8 cellular contexts compared by ENCODE assay signal in the genomic region with DNA sequence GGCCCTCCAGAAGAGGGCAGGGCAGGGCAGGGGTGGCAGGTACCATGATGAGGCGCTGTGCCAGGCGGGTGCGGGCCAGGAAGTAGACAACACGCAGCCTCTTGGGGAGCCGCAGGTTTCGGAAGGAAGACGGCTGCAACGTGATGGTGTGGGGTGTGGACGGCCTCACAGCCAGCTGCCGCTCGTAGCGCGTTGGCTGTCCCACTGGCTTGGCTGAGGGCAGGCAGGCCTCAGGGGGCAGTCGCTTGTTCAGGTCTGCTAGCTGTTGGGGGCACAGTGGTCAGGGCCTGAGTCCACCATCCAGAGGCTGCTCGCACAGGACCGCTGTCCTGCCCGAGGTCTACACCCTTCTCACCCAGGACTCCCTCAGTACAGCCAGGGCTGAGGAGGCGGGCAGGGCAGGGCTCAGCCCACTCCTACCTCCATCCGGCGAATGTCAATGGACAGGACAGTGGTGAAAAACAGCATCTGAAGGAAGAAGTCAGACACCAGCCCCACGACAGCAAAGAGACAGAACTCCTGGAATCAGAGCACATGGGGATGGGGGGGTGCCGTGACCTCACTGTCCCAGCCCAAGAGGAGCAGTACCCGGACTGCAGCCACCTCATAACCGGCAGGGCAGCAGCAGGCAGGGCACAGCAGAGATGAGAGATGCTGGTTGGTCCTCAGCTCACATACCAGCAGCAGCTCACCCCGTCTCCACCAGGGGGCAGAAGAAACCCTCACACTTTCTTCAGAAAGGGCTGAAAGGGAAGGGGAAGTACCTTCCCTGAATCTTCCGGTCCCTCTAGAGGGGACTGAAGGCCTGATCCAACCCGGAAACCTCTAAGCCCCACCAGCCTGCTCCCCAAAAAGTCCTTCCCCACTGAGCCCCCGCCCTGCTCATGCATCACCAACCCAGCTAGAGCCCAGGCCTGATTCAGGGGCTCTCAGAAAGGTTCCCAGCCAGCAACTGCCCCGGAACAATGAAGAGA. TPM values are rescaled to one million over a fixed set of nuclear protein-coding genes. Genes with fewer than 3 reads are reported as not detected.
DNase-seq lines count a peak whose midpoint lies in the region; ATAC-seq and TF ChIP-seq lines count a peak whose summit lies in the region.

No MANE protein-coding gene starts in this region.

- H2AFZ ChIP-seq in ACC112 (ENCODE audit: low read length, unreplicated experiment): peak overlapping the region; percentile 20

- ATAC-seq in GM18520 (IDR thresholded peaks at IDR 0.05; ENCODE audit: unreplicated experiment) (peak; percentile 61), HG03342 (IDR thresholded peaks at IDR 0.05; ENCODE audit: unreplicated experiment) (peak; percentile 71), lung (ENCODE audit: insufficient read depth, low FRiP score) (peak; percentile 84)

- H3K4me1 ChIP-seq in ACC112 (ENCODE audit: control insufficient read depth, insufficient read depth, low read length, unreplicated experiment) (peaks cover 8% of the 10 kb centered on the region), duodenal mucosa (ENCODE audit: control insufficient read depth in 1 of 2, insufficient read depth in 2 of 2, low read length in 2 of 2) (peaks cover 44 to 48% of the 10 kb centered on the region in 2 donors), lung (ENCODE audit: control insufficient read depth in 2 of 2, insufficient read depth in 2 of 2, low read length in 2 of 2) (peaks cover 0 to 5% of the 10 kb centered on the region in 2 donors)

- H3K27me3 ChIP-seq in ACC112 (ENCODE audit: insufficient read depth, low read length) (no peaks in the 10 kb centered on the region), duodenal mucosa (ENCODE audit: control insufficient read depth in 1 of 2, insufficient read depth in 2 of 2, low read length in 2 of 2) (no peaks in the 10 kb centered on the region), lung (ENCODE audit: control insufficient read depth, insufficient read depth) (no peaks in the 10 kb centered on the region)

- 71 to 72% methylated on average over 29 of the region's 29 CpGs for WGBS in lung, 2 donors

- H3K9me3 ChIP-seq in duodenal mucosa (ENCODE audit: control insufficient read depth in 1 of 2, low read length in 2 of 2): no peaks in the 10 kb centered on the region
- peaks cover 0 to under 1% of the 10 kb centered on the region in 2 donors for H3K9me3 ChIP-seq in lung (ENCODE audit: control insufficient read depth in 2 of 2, insufficient read depth in 1 of 2, low read length in 1 of 2)

- no peaks in the 10 kb centered on the region for H3K79me2 ChIP-seq in ACC112 (ENCODE audit: control insufficient read depth, insufficient read depth, low read length, unreplicated experiment)

- peak; percentile 83 for TF ChIP-seq CTCF in lung (IDR thresholded peaks at IDR 0.05; ENCODE audit: control extremely low read depth, extremely low read depth)

- peaks cover 8% of the 10 kb centered on the region; the same call in 1 of the 2 replicates for H3K36me3 ChIP-seq in ACC112 (ENCODE audit: insufficient read depth, low read length)
- H3K36me3 ChIP-seq in duodenal mucosa (ENCODE audit: control insufficient read depth in 1 of 2, insufficient read depth in 2 of 2, low read length in 2 of 2): peaks cover 23 to 58% of the 10 kb centered on the region in 2 donors
- peaks cover 0 to 42% of the 10 kb centered on the region in 2 donors for H3K36me3 ChIP-seq in lung (ENCODE audit: control insufficient read depth in 2 of 2, insufficient read depth in 2 of 2, low read length in 2 of 2)

- peak overlapping the region; percentile 44 to 54 for H3K9ac ChIP-seq in duodenal mucosa (ENCODE audit: low read depth in 1 of 2, low read length in 2 of 2)

- H3K4me3 ChIP-seq in ACC112 (ENCODE audit: low read depth, low read length): no peak overlapping the region
- H3K4me3 ChIP-seq in duodenal mucosa (ENCODE audit: low read depth in 1 of 2, low read length in 2 of 2): peak overlapping the region; percentile 27 to 53
- H3K4me3 ChIP-seq in lung: no peak overlapping the region

- peak; percentile 62 for DNase-seq in NCI-H748 (lab: John Stamatoyannopoulos, UW; ENCODE audit: unreplicated experiment)
- peak; percentile 95 to 96 for DNase-seq in activated CD4-positive, alpha-beta T cell treated with anti-CD3 and anti-CD28 coated beads, Interleukin-2, amount 50 U/mL, for 48 hours
- DNase-seq in lung (ENCODE audit: low spot score): peak; percentile 91
- peak; percentile 73 to 79 (median 76) for DNase-seq in stimulated activated CD4-positive, alpha-beta T cell treated with anti-CD3 and anti-CD28 coated beads, TNF-alpha, amount 100 ng/mL, for 4 hours (ENCODE audit: low read depth in 3 of 3)

- H3K27ac ChIP-seq in ACC112 (ENCODE audit: low read depth, low read length): peak overlapping the region; percentile 5; the same call in 1 of the 2 replicates
- H3K27ac ChIP-seq in duodenal mucosa (ENCODE audit: low read depth, low read length): no peak overlapping the region
- peak overlapping the region; percentile 4 to 47 for H3K27ac ChIP-seq in lung (ENCODE audit: low read depth in 1 of 2, low read length in 1 of 2)

RNA-seq across cellular contexts. Expression of a gene that starts 40.0 kb away (rescaled TPM):
- 10 to 100 TPM; 25.1 to 52.3 TPM for total RNA-seq in lung
- 10 to 100 TPM; 20.4 to 23.3 TPM for polyA plus RNA-seq in lung

RNA-seq across cellular contexts. Expression of a gene that starts 54.9 kb away (rescaled TPM):
- 10 to 100 TPM; 49.3 to 91.8 TPM for total RNA-seq in lung
- polyA plus RNA-seq in lung: 10 to 100 TPM; 44.1 to 45.4 TPM

Comparison
In these comparisons a context has a peak if more than half of its experiments do, and no peak if none do; other contexts are left out.
1. H3K4me3 ChIP-seq: peak in duodenal mucosa (2 of 2); none in ACC112 (single experiment) and lung (single experiment).
2. Peak in every context shown above with its lines, with median percentiles within 50 percentile points of each other: ATAC-seq and DNase-seq.